Comparison of ENCODE assay signal across 22 cellular contexts in genomic region chr3:190558796-190559195, GRCh38.
"Had no signal": no experiment of that assay in that cellular context is flagged by ENCODE, and none has a peak within 500 bp of the region (broad histone marks: within the 10 kb centered on the region; RNA-seq: fewer than 3 reads in every experiment).

No MANE protein-coding gene starts in this region.

- H3K27me3 ChIP-seq: gastroesophageal sphincter, neutrophil, right lobe of liver had no signal

- H3K4me1 ChIP-seq: gastroesophageal sphincter had no signal

- DNase-seq: activated CD4-positive, alpha-beta T cell treated with anti-CD3 and anti-CD28 coated beads for 48 hours; activated CD4-positive, alpha-beta T cell treated with anti-CD3 and anti-CD28 coated beads, Interleukin-2, amount 50 U/mL, for 48 hours; activated CD8-positive, alpha-beta memory T cell treated with anti-CD3 and anti-CD28 coated beads for 24 hours; activated effector memory CD4-positive, alpha-beta T cell treated with Interleukin-2 at 50 U/mL for 16 hours; activated naive CD4-positive, alpha-beta T cell treated with Interleukin-2 at 50 U/mL for 16 hours; anterior cingulate cortex; dermis blood vessel endothelial cell; effector CD8-positive, alpha-beta T cell; erythroblast; hippocampal formation; left cardiac atrium; naive B cell; nephron progenitor cell; right lobe of liver; stimulated activated CD4-positive, alpha-beta T cell treated with anti-CD3 and anti-CD28 coated beads, Interleukin-12 subunit alpha, Interleukin-12 subunit beta, amount 100 ng/mL, for 4 hours; stimulated activated CD4-positive, alpha-beta T cell treated with anti-CD3 and anti-CD28 coated beads, Interleukin-4, amount 100 ng/mL, for 24 hours; stimulated activated naive CD8-positive, alpha-beta T cell treated with anti-CD3 and anti-CD28 coated beads, Interleukin-15, amount 100 ng/mL, for 72 hours; substantia nigra; T-helper 9 cell; WERI-Rb-1 had no signal

- H3K4me3 ChIP-seq: gastroesophageal sphincter, right lobe of liver had no signal

- ATAC-seq: gastroesophageal sphincter; left cardiac atrium; stimulated activated naive CD8-positive, alpha-beta T cell treated with anti-CD3 and anti-CD28 coated beads, Interleukin-15, amount 100 ng/mL, for 72 hours had no signal

- H3K36me3 ChIP-seq: gastroesophageal sphincter, neutrophil, right lobe of liver, WERI-Rb-1 had no signal

- H3K9me3 ChIP-seq: neutrophil, right lobe of liver had no signal

- H3K27ac ChIP-seq: gastroesophageal sphincter, neutrophil, WERI-Rb-1 had no signal
